ENCODE assay signal across 15 cellular contexts in the genomic region with DNA sequence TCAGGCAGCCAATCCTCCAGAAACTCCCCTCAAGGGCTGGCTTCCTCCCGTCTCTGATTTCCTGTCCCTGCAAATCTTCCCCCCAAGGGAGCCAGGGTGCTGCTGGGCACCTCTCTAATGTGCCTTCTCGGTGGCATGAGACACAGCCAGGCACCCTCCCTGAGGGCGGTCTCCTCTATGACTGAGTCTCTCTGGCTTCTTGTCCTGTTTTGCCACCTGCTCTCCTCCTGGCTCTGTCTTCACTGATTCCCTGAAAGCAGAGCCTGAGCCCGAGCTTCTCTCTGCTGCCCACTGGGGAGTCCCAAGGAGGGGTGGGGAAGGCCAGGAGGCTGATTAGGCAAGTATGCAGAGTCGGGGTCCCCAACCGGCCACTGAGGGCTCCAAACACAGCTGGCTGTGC.
"Had no signal": no experiment of that assay in that cellular context is flagged by ENCODE, and none has a peak within 500 bp of the region (broad histone marks: within the 10 kb centered on the region; RNA-seq: fewer than 3 reads in every experiment).

No MANE protein-coding gene starts in this region.

- H3K27ac Mint-ChIP-seq: activated CD4-positive, alpha-beta T cell treated with anti-CD3 and anti-CD28 coated beads, Interleukin-2, amount 10 ng/mL, durations not matched to agents 24 days and 14 days; activated naive CD4-positive, alpha-beta T cell treated with anti-CD3 and anti-CD28 coated beads, Interleukin-2, amount 10 ng/mL, durations not matched to agents 7 days and 5 days; progenitor cell of endocrine pancreas; WTC11 had no signal

- H3K36me3 Mint-ChIP-seq: activated naive CD4-positive, alpha-beta T cell treated with anti-CD3 and anti-CD28 coated beads, Interleukin-2, amount 10 ng/mL, durations not matched to agents 7 days and 5 days had no signal

- H3K4me2 ChIP-seq: hepatocyte had no signal

- ATAC-seq: body of pancreas; effector memory CD8-positive, alpha-beta T cell; sciatic nerve; stimulated activated naive CD8-positive, alpha-beta T cell treated with anti-CD3 and anti-CD28 coated beads, Interleukin-15, Interleukin-2, amounts not matched to agents 100 U/mL and 50 U/mL, for 24 hours; WTC11 had no signal

- H3K9me3 Mint-ChIP-seq: activated CD4-positive, alpha-beta T cell treated with anti-CD3 and anti-CD28 coated beads, Interleukin-2, amount 10 ng/mL, durations not matched to agents 24 days and 14 days; activated naive CD4-positive, alpha-beta T cell treated with anti-CD3 and anti-CD28 coated beads, Interleukin-2, amount 10 ng/mL, durations not matched to agents 7 days and 5 days; central memory CD8-positive, alpha-beta T cell; effector memory CD8-positive, alpha-beta T cell had no signal

- H3K36me3 ChIP-seq: neutrophil, suprapubic skin had no signal

- H3K79me2 ChIP-seq: hepatocyte had no signal

- H3K27me3 ChIP-seq: body of pancreas, hepatocyte, suprapubic skin had no signal

- H3K4me3 ChIP-seq: body of pancreas, hepatocyte, suprapubic skin had no signal

- H3K4me1 Mint-ChIP-seq: activated CD4-positive, alpha-beta T cell treated with anti-CD3 and anti-CD28 coated beads, Interleukin-2, amount 10 ng/mL, durations not matched to agents 24 days and 14 days; activated naive CD4-positive, alpha-beta T cell treated with anti-CD3 and anti-CD28 coated beads, Interleukin-2, amount 10 ng/mL, durations not matched to agents 7 days and 5 days; central memory CD8-positive, alpha-beta T cell had no signal

- H2AFZ ChIP-seq: hepatocyte had no signal

- DNase-seq: activated CD4-positive, alpha-beta T cell treated with anti-CD3 and anti-CD28 coated beads, Interleukin-2, amount 10 ng/mL, durations not matched to agents 24 days and 14 days; activated naive CD4-positive, alpha-beta T cell treated with anti-CD3 and anti-CD28 coated beads, Interleukin-2, amount 10 ng/mL, durations not matched to agents 7 days and 5 days; body of pancreas; effector memory CD8-positive, alpha-beta T cell; stimulated activated CD4-positive, alpha-beta T cell treated with anti-CD3 and anti-CD28 coated beads, Interleukin-2, amount 100 ng/mL, for 24 hours; stimulated activated naive CD8-positive, alpha-beta T cell treated with anti-CD3 and anti-CD28 coated beads, Interleukin-15, Interleukin-2, amounts not matched to agents 100 U/mL and 50 U/mL, for 24 hours; T-helper 1 cell had no signal

- H3K27ac ChIP-seq: epithelial cell of prostate, hepatocyte, neutrophil, suprapubic skin had no signal

- H3K9me3 ChIP-seq: neutrophil, suprapubic skin had no signal

- H3K4me3 Mint-ChIP-seq: activated CD4-positive, alpha-beta T cell treated with anti-CD3 and anti-CD28 coated beads, Interleukin-2, amount 10 ng/mL, durations not matched to agents 24 days and 14 days; activated naive CD4-positive, alpha-beta T cell treated with anti-CD3 and anti-CD28 coated beads, Interleukin-2, amount 10 ng/mL, durations not matched to agents 7 days and 5 days; central memory CD8-positive, alpha-beta T cell; effector memory CD8-positive, alpha-beta T cell; WTC11 had no signal
